16 cellular contexts compared by ENCODE assay signal in the genomic region with DNA sequence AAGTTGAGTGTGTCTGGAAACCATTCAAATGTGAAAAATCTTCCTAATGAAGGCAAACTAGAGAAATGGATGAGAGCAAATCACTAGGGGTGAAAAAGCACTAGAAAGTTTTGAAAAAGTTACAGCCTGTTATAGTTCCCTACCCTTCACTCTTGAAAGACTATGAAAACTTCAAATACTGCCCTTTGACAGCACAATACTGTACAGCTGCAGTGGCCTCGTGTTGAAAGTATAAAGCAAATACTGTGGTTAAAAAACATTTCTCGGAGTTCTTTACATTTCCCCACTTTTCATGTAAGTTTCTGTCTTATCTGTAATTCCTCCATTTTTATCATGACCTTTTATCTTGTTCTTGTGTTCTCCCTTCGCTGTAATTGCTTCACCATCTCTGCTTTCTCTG.
"Had no signal": no experiment of that assay in that cellular context is flagged by ENCODE, and none has a peak within 500 bp of the region (broad histone marks: within the 10 kb centered on the region; RNA-seq: fewer than 3 reads in every experiment).

No MANE protein-coding gene starts in this region.

- DNase-seq: activated B cell treated with CpG ODN at 0.5 μM for 24 hours; activated CD4-positive, alpha-beta T cell treated with anti-CD3 and anti-CD28 coated beads for 48 hours; activated CD8-positive, alpha-beta T cell treated with anti-CD3 and anti-CD28 coated beads for 36 hours; activated effector memory CD4-positive, alpha-beta T cell treated with anti-CD3 and anti-CD28 coated beads, Interleukin-2, amount 50 U/mL, for 16 hours; activated T-cell treated with anti-CD3 and anti-CD28 coated beads, Interleukin-2, amount 50 U/mL, for 4 hours; amniotic stem cell; dorsolateral prefrontal cortex; endodermal cell; erythroblast; gastrocnemius medialis; stimulated activated CD4-positive, alpha-beta T cell treated with anti-CD3 and anti-CD28 coated beads, Interleukin-2, amount 100 ng/mL, for 48 hours; stimulated activated naive CD4-positive, alpha-beta T cell had no signal

- H3K27ac ChIP-seq: dorsolateral prefrontal cortex, gastrocnemius medialis, neural progenitor cell had no signal

- H3K4me1 Mint-ChIP-seq: mesothelial cell of epicardium had no signal

- ATAC-seq: activated CD8-positive, alpha-beta T cell treated with anti-CD3 and anti-CD28 coated beads for 36 hours; activated naive CD4-positive, alpha-beta T cell treated with anti-CD3 and anti-CD28 coated beads, Interleukin-2, amount 50 U/mL, for 72 hours; activated T-cell treated with anti-CD3 and anti-CD28 coated beads, Interleukin-2, amount 50 U/mL, for 4 hours; gastrocnemius medialis had no signal

- H3K27me3 ChIP-seq: dorsolateral prefrontal cortex, gastrocnemius medialis, neural progenitor cell had no signal

- H3K27me3 Mint-ChIP-seq: activated B cell treated with CpG ODN at 0.5 μM for 24 hours; activated CD8-positive, alpha-beta T cell treated with anti-CD3 and anti-CD28 coated beads for 36 hours had no signal

- H3K4me3 Mint-ChIP-seq: activated B cell treated with CpG ODN at 0.5 μM for 24 hours; activated CD8-positive, alpha-beta T cell treated with anti-CD3 and anti-CD28 coated beads for 36 hours; activated T-cell treated with anti-CD3 and anti-CD28 coated beads, Interleukin-2, amount 50 U/mL, for 4 hours; endodermal cell; mesothelial cell of epicardium; neural progenitor cell had no signal

- H3K27ac Mint-ChIP-seq: activated B cell treated with CpG ODN at 0.5 μM for 24 hours; activated CD8-positive, alpha-beta T cell treated with anti-CD3 and anti-CD28 coated beads for 36 hours; activated naive CD4-positive, alpha-beta T cell treated with anti-CD3 and anti-CD28 coated beads, Interleukin-2, amount 50 U/mL, for 72 hours; endodermal cell; mesothelial cell of epicardium; neural progenitor cell had no signal

- H3K36me3 Mint-ChIP-seq: mesothelial cell of epicardium, neural progenitor cell had no signal

- H3K36me3 ChIP-seq: gastrocnemius medialis, neural progenitor cell had no signal

- H3K4me1 ChIP-seq: gastrocnemius medialis, neural progenitor cell had no signal

- H3K9me3 ChIP-seq: gastrocnemius medialis had no signal

- H3K4me3 ChIP-seq: dorsolateral prefrontal cortex, gastrocnemius medialis, lung, neural progenitor cell had no signal
